ENCODE assay signal across 26 cellular contexts in the genomic region with DNA sequence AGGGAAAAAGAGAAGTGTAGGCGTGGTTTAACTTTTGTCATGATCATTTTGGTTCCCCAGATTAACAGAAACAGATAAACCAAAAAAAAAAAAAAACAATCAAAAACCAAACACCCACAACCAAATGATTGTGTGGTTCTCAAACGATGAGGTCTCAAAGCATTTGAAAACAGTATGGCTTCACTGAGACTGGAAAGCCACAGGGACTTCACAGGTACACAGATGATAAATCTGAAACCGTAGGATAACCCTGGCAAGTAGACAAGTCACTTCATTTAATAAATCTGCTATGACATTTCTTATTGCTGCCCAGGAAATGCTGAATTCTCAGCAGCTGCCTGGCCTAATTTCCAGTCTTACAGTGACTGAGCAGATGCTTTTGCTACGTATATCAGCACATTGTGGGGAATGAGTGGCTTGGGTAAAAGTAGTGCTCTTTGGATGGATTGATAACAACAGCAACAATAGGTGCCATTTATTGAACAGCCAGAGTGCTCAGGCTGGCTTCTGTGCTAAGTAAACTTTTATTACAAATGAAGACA. TPM values are rescaled to one million over a fixed set of nuclear protein-coding genes. Genes with fewer than 3 reads are reported as not detected.
DNase-seq lines count a peak whose midpoint lies in the region; ATAC-seq and TF ChIP-seq lines count a peak whose summit lies in the region.
"Had no signal": no experiment of that assay in that cellular context is flagged by ENCODE, and none has a peak within 500 bp of the region (broad histone marks: within the 10 kb centered on the region; RNA-seq: fewer than 3 reads in every experiment).

No MANE protein-coding gene starts in this region.

- TF ChIP-seq EP300 in stomach (IDR thresholded peaks at IDR 0.05): no peak

- peak; percentile 33 for ATAC-seq in activated CD4-positive, alpha-beta T cell treated with anti-CD3 and anti-CD28 coated beads for 36 hours
- ATAC-seq in stimulated activated naive B cell treated with anti-CD40 and anti-IgM and Interleukin-4, amounts not matched to agents 10 μg/mL and 1 μg/mL and 100 μg/mL, for 72 hours (replicated peaks): peak in 1 of 2 donors; percentile 15
- ATAC-seq in GM21723 (IDR thresholded peaks at IDR 0.05; ENCODE audit: unreplicated experiment) (no peak), T-helper 17 cell (no peak)
- ATAC-seq: heart right ventricle; naive thymus-derived CD4-positive, alpha-beta T cell had no signal

- no peak for TF ChIP-seq POLR2A in stomach (IDR thresholded peaks at IDR 0.05)

- peaks cover 9% of the 10 kb centered on the region for H3K4me1 Mint-ChIP-seq in activated CD4-positive, alpha-beta T cell treated with anti-CD3 and anti-CD28 coated beads for 36 hours
- H3K4me1 Mint-ChIP-seq in activated CD4-positive, alpha-beta T cell treated with anti-CD3 and anti-CD28 coated beads, Interleukin-2, amount 10 ng/mL, durations not matched to agents 24 days and 14 days: peaks cover 2% of the 10 kb centered on the region
- H3K4me1 Mint-ChIP-seq in endothelial cell (ENCODE audit: unreplicated experiment): peaks cover 47% of the 10 kb centered on the region
- peaks cover 36 to 57% of the 10 kb centered on the region in 2 donors for H3K4me1 Mint-ChIP-seq in stimulated activated naive B cell treated with anti-CD40 and anti-IgM and Interleukin-4, amounts not matched to agents 10 μg/mL and 1 μg/mL and 100 μg/mL, for 72 hours
- H3K4me1 Mint-ChIP-seq in T-helper 17 cell: peaks cover 5% of the 10 kb centered on the region
- H3K4me1 Mint-ChIP-seq: CD4-positive, alpha-beta memory T cell had no signal

- POLR2A ChIA-PET in activated CD4-positive, alpha-beta T cell treated with anti-CD3 and anti-CD28 coated beads for 36 hours (lab: Charles Lee): no interaction called here

- H3K36me3 Mint-ChIP-seq in activated CD4-positive, alpha-beta T cell treated with anti-CD3 and anti-CD28 coated beads for 36 hours (ENCODE audit: low read depth): no peaks in the 10 kb centered on the region
- no peaks in the 10 kb centered on the region for H3K36me3 Mint-ChIP-seq in activated CD4-positive, alpha-beta T cell treated with anti-CD3 and anti-CD28 coated beads, Interleukin-2, amount 10 ng/mL, durations not matched to agents 24 days and 14 days (ENCODE audit: low read depth)
- H3K36me3 Mint-ChIP-seq in endothelial cell (ENCODE audit: low read depth, unreplicated experiment): no peaks in the 10 kb centered on the region
- H3K36me3 Mint-ChIP-seq in stimulated activated naive B cell treated with anti-CD40 and anti-IgM and Interleukin-4, amounts not matched to agents 10 μg/mL and 1 μg/mL and 100 μg/mL, for 72 hours: peaks cover 0 to 7% of the 10 kb centered on the region in 2 donors
- H3K36me3 Mint-ChIP-seq in T-helper 17 cell (ENCODE audit: low read depth): no peaks in the 10 kb centered on the region
- H3K36me3 Mint-ChIP-seq: activated CD4-positive, alpha-beta memory T cell treated with anti-CD3 and anti-CD28 coated beads for 36 hours; activated naive CD4-positive, alpha-beta T cell treated with anti-CD3 and anti-CD28 coated beads, Interleukin-2, amount 50 U/mL, for 24 hours; CD4-positive, alpha-beta memory T cell; naive thymus-derived CD4-positive, alpha-beta T cell had no signal

- no peak for TF ChIP-seq CTCF in endothelial cell (IDR thresholded peaks at IDR 0.05; ENCODE audit: unreplicated experiment)
- TF ChIP-seq CTCF in stomach (IDR thresholded peaks at IDR 0.05): no peak

- no peak overlapping the region for H3K4me3 ChIP-seq in stomach
- H3K4me3 ChIP-seq: breast epithelium, heart right ventricle, SJSA1, vagina had no signal

- H3K36me3 ChIP-seq in stomach: no peaks in the 10 kb centered on the region
- H3K36me3 ChIP-seq: breast epithelium, heart right ventricle, SJSA1, vagina had no signal

- no peak overlapping the region for H3K4me3 Mint-ChIP-seq in activated CD4-positive, alpha-beta T cell treated with anti-CD3 and anti-CD28 coated beads for 36 hours
- no peak overlapping the region for H3K4me3 Mint-ChIP-seq in activated CD4-positive, alpha-beta T cell treated with anti-CD3 and anti-CD28 coated beads, Interleukin-2, amount 10 ng/mL, durations not matched to agents 24 days and 14 days
- H3K4me3 Mint-ChIP-seq in endothelial cell (ENCODE audit: unreplicated experiment) (no peak overlapping the region), T-helper 17 cell (no peak overlapping the region)
- H3K4me3 Mint-ChIP-seq in stimulated activated naive B cell treated with anti-CD40 and anti-IgM and Interleukin-4, amounts not matched to agents 10 μg/mL and 1 μg/mL and 100 μg/mL, for 72 hours: no peak overlapping the region
- H3K4me3 Mint-ChIP-seq: activated CD4-positive, alpha-beta memory T cell treated with anti-CD3 and anti-CD28 coated beads for 36 hours; activated naive CD4-positive, alpha-beta T cell treated with anti-CD3 and anti-CD28 coated beads, Interleukin-2, amount 50 U/mL, for 24 hours; naive thymus-derived CD4-positive, alpha-beta T cell had no signal

- intact Hi-C loops in activated CD4-positive, alpha-beta T cell treated with anti-CD3 and anti-CD28 coated beads for 36 hours (cut with DNase I, micrococcal nuclease): no loop called here
- intact Hi-C loops in activated CD4-positive, alpha-beta T cell treated with anti-CD3 and anti-CD28 coated beads, Interleukin-2, amount 10 ng/mL, durations not matched to agents 24 days and 14 days (cut with micrococcal nuclease): no loop called here
- intact Hi-C loops in stomach (cut with DNase I; ENCODE audit: low total_unique reads): no loop called here

- H3K27me3 Mint-ChIP-seq in activated CD4-positive, alpha-beta T cell treated with anti-CD3 and anti-CD28 coated beads for 36 hours: no peaks in the 10 kb centered on the region
- peaks cover 3% of the 10 kb centered on the region for H3K27me3 Mint-ChIP-seq in activated CD4-positive, alpha-beta T cell treated with anti-CD3 and anti-CD28 coated beads, Interleukin-2, amount 10 ng/mL, durations not matched to agents 24 days and 14 days
- H3K27me3 Mint-ChIP-seq in endothelial cell (ENCODE audit: unreplicated experiment) (peaks cover 3% of the 10 kb centered on the region), T-helper 17 cell (peaks cover 6% of the 10 kb centered on the region)
- no peaks in the 10 kb centered on the region for H3K27me3 Mint-ChIP-seq in stimulated activated naive B cell treated with anti-CD40 and anti-IgM and Interleukin-4, amounts not matched to agents 10 μg/mL and 1 μg/mL and 100 μg/mL, for 72 hours
- H3K27me3 Mint-ChIP-seq: activated naive CD4-positive, alpha-beta T cell treated with anti-CD3 and anti-CD28 coated beads, Interleukin-2, amount 50 U/mL, for 24 hours had no signal

- H3K27me3 ChIP-seq in stomach: no peaks in the 10 kb centered on the region
- H3K27me3 ChIP-seq: breast epithelium, heart right ventricle, SJSA1, vagina had no signal

- WGBS in stomach, 5 donors: 49 to 62% (median 56%) methylated on average over 4 of the region's 4 CpGs

- peaks cover 0 to 20% (median 3%) of the 10 kb centered on the region in 4 donors for H3K4me1 ChIP-seq in stomach
- H3K4me1 ChIP-seq: breast epithelium, vagina had no signal

- CTCF ChIA-PET in activated CD4-positive, alpha-beta T cell treated with anti-CD3 and anti-CD28 coated beads for 36 hours (lab: Charles Lee): no interaction called here

- H3K27ac Mint-ChIP-seq in activated CD4-positive, alpha-beta T cell treated with anti-CD3 and anti-CD28 coated beads for 36 hours: no peak overlapping the region
- no peak overlapping the region for H3K27ac Mint-ChIP-seq in activated CD4-positive, alpha-beta T cell treated with anti-CD3 and anti-CD28 coated beads, Interleukin-2, amount 10 ng/mL, durations not matched to agents 24 days and 14 days
- H3K27ac Mint-ChIP-seq in endothelial cell (ENCODE audit: unreplicated experiment) (peak overlapping the region; percentile 82), T-helper 17 cell (no peak overlapping the region)
- H3K27ac Mint-ChIP-seq in stimulated activated naive B cell treated with anti-CD40 and anti-IgM and Interleukin-4, amounts not matched to agents 10 μg/mL and 1 μg/mL and 100 μg/mL, for 72 hours: peak overlapping the region; percentile 3
- H3K27ac Mint-ChIP-seq: activated CD4-positive, alpha-beta memory T cell treated with anti-CD3 and anti-CD28 coated beads for 36 hours; activated naive CD4-positive, alpha-beta T cell treated with anti-CD3 and anti-CD28 coated beads, Interleukin-2, amount 50 U/mL, for 24 hours; CD4-positive, alpha-beta memory T cell; naive thymus-derived CD4-positive, alpha-beta T cell had no signal

- DNase-seq in activated CD4-positive, alpha-beta T cell treated with anti-CD3 and anti-CD28 coated beads for 36 hours: no peak
- DNase-seq in activated CD4-positive, alpha-beta T cell treated with anti-CD3 and anti-CD28 coated beads, Interleukin-2, amount 10 ng/mL, durations not matched to agents 24 days and 14 days: no peak
- DNase-seq in NCI-H526 treated with DMSO at 0.1 percent for 48 hours (lab: John Stamatoyannopoulos, UW): peak; percentile 33
- DNase-seq in endothelial cell (ENCODE audit: low spot score): no peak
- DNase-seq in stimulated activated naive B cell treated with anti-CD40 and anti-IgM and Interleukin-4, amounts not matched to agents 10 μg/mL and 1 μg/mL and 100 μg/mL, for 72 hours: no peak
- DNase-seq in T-helper 17 cell: no peak
- DNase-seq in stomach: no peak
- DNase-seq: activated CD4-positive, alpha-beta memory T cell treated with anti-CD3 and anti-CD28 coated beads for 36 hours; CD4-positive, alpha-beta memory T cell; heart right ventricle; KG1; kidney; naive thymus-derived CD4-positive, alpha-beta T cell; NCI-H1092 treated with DMSO at 0.1 percent for 48 hours; NCI-H2029; NCI-H226; NCI-H774; occipital lobe; stimulated activated CD4-positive, alpha-beta T cell treated with anti-CD3 and anti-CD28 coated beads, Interleukin-4, amount 100 ng/mL, for 24 hours; T-helper 1 cell had no signal

- H3K9me3 Mint-ChIP-seq in activated CD4-positive, alpha-beta T cell treated with anti-CD3 and anti-CD28 coated beads for 36 hours (ENCODE audit: low read depth): no peaks in the 10 kb centered on the region
- H3K9me3 Mint-ChIP-seq in activated CD4-positive, alpha-beta T cell treated with anti-CD3 and anti-CD28 coated beads, Interleukin-2, amount 10 ng/mL, durations not matched to agents 24 days and 14 days: no peaks in the 10 kb centered on the region
- no peaks in the 10 kb centered on the region for H3K9me3 Mint-ChIP-seq in endothelial cell (ENCODE audit: unreplicated experiment)
- H3K9me3 Mint-ChIP-seq in stimulated activated naive B cell treated with anti-CD40 and anti-IgM and Interleukin-4, amounts not matched to agents 10 μg/mL and 1 μg/mL and 100 μg/mL, for 72 hours: peaks cover 0 to 2% of the 10 kb centered on the region in 2 donors
- H3K9me3 Mint-ChIP-seq: activated CD4-positive, alpha-beta memory T cell treated with anti-CD3 and anti-CD28 coated beads for 36 hours; activated naive CD4-positive, alpha-beta T cell treated with anti-CD3 and anti-CD28 coated beads, Interleukin-2, amount 50 U/mL, for 24 hours; CD4-positive, alpha-beta memory T cell; naive thymus-derived CD4-positive, alpha-beta T cell had no signal

- no peak overlapping the region for H3K27ac ChIP-seq in stomach
- H3K27ac ChIP-seq: breast epithelium, heart right ventricle, RWPE1, SJSA1, vagina had no signal

- H3K9me3 ChIP-seq in T-helper 17 cell (ENCODE audit: control insufficient read depth, low read length, poor library complexity, severe bottlenecking) (no peaks in the 10 kb centered on the region), stomach (no peaks in the 10 kb centered on the region)
- H3K9me3 ChIP-seq: breast epithelium, heart right ventricle, SJSA1, vagina had no signal

RNA-seq across cellular contexts. Expression of a gene that starts 6.1 kb away (rescaled TPM):
- total RNA-seq in activated CD4-positive, alpha-beta T cell treated with anti-CD3 and anti-CD28 coated beads for 36 hours: 1 to 10 TPM in 1 of 2 experiments, under 1 TPM in 1; 0.73 to 1.1 TPM
- total RNA-seq in activated CD4-positive, alpha-beta T cell treated with anti-CD3 and anti-CD28 coated beads, Interleukin-2, amount 10 ng/mL, durations not matched to agents 24 days and 14 days: 0.28 TPM in 1 of 2 replicates, not detected in the other
- total RNA-seq in endothelial cell (ENCODE audit: unreplicated experiment) (46.8 TPM), T-helper 17 cell (under 1 TPM in 1 of 2 donors, not detected in 1; 0.87 TPM), stomach (10 to 100 TPM in 2 of 5 donors, under 1 TPM in 2, not detected in 1; under 0.01 to 21.7 (median 9.7) TPM)
- 1 to 10 TPM; 1.0 to 1.9 (median 1.2) TPM for polyA plus RNA-seq in stomach

Comparison
In these comparisons a context has a peak if more than half of its experiments do, and no peak if none do; other contexts are left out.
1. H3K27ac Mint-ChIP-seq: peak in endothelial cell (single experiment) and stimulated activated naive B cell treated with anti-CD40 and anti-IgM and Interleukin-4, amounts not matched to agents 10 μg/mL and 1 μg/mL and 100 μg/mL, for 72 hours (single experiment); none in activated CD4-positive, alpha-beta T cell treated with anti-CD3 and anti-CD28 coated beads for 36 hours (single experiment), activated CD4-positive, alpha-beta T cell treated with anti-CD3 and anti-CD28 coated beads, Interleukin-2, amount 10 ng/mL, durations not matched to agents 24 days and 14 days (single experiment) and T-helper 17 cell (single experiment).